Comparison of ENCODE assay signal across 8 cellular contexts in genomic region chr14:91124406-91125270, GRCh38. TPM values are rescaled to one million over a fixed set of nuclear protein-coding genes. Genes with fewer than 3 reads are reported as not detected.
A peak's percentile ranks its signal among the peaks of the same experiment; 100 is the strongest.
DNase-seq lines count a peak whose midpoint lies in the region; ATAC-seq and TF ChIP-seq lines count a peak whose summit lies in the region.
"Not testable (repeated sequence)": the region's sequence is repeated elsewhere in the genome, so short reads cannot be mapped to it uniquely, and the experiment has no call there.

No MANE protein-coding gene starts in this region.

- not testable (repeated sequence) for H3K36me3 ChIP-seq in RWPE2 (ENCODE audit: low read depth); colonic mucosa; prostate gland; suprapubic skin
- H3K36me3 ChIP-seq in heart left ventricle, result peaks cover 0 to 52% (median 18%) of the 10 kb centered on the region in 9 donors

- TF ChIP-seq POLR2A in heart left ventricle (IDR thresholded peaks at IDR 0.05); prostate gland (IDR thresholded peaks at IDR 0.05); suprapubic skin (IDR thresholded peaks at IDR 0.05): not testable (repeated sequence)

- peaks cover 68% of the 10 kb centered on the region for H3K4me1 Mint-ChIP-seq in CD14-positive monocyte
- peaks cover 36% of the 10 kb centered on the region for H3K4me1 Mint-ChIP-seq in activated T-helper 2 cell treated with anti-CD3 and anti-CD28 coated beads, Interferon-gamma antibody, Interleukin-2, Interleukin-4, amounts not matched to agents 10 μg/mL and 5 μg/mL and 100 μg/mL, durations not matched to agents 14 hours and 24 hours and 36 hours (ENCODE audit: low read depth)
- H3K4me1 Mint-ChIP-seq in memory B cell, result peaks cover 36% of the 10 kb centered on the region

- not testable (repeated sequence) for H3K4me3 ChIP-seq in RWPE2 (ENCODE audit: severe bottlenecking); colonic mucosa; prostate gland; suprapubic skin
- H3K4me3 ChIP-seq in heart left ventricle, result peak overlapping the region in 2 of 12 donors; percentile 0 to 24

- not testable (repeated sequence) for H3K9me3 ChIP-seq in RWPE2 (ENCODE audit: severe bottlenecking); colonic mucosa; heart left ventricle; prostate gland; suprapubic skin

- peak overlapping the region; percentile 71 for H3K27ac ChIP-seq in RWPE2 (ENCODE audit: poor library complexity, severe bottlenecking)
- peak overlapping the region; percentile 64 for H3K27ac ChIP-seq in colonic mucosa
- peak overlapping the region; percentile 52 to 84 (median 64) for H3K27ac ChIP-seq in heart left ventricle
- H3K27ac ChIP-seq in prostate gland, result peak overlapping the region; percentile 74 to 80
- H3K27ac ChIP-seq in suprapubic skin, result peak overlapping the region; percentile 66

- not testable (repeated sequence) for DNase-seq in CD14-positive monocyte (ENCODE audit: low spot score); RWPE2 (ENCODE audit: low spot score); activated T-helper 2 cell treated with anti-CD3 and anti-CD28 coated beads, Interferon-gamma antibody, Interleukin-2, Interleukin-4, amounts not matched to agents 10 μg/mL and 5 μg/mL and 100 μg/mL, durations not matched to agents 14 hours and 24 hours and 36 hours (ENCODE audit: low spot score); colonic mucosa; memory B cell (ENCODE audit: low spot score in 2 of 2); suprapubic skin (ENCODE audit: low spot score in 2 of 2)
- DNase-seq in heart left ventricle (peak in 1 of 5 donors; percentile 6), prostate gland (ENCODE audit: low spot score) (peak; percentile 36)

- TF ChIP-seq CTCF in CD14-positive monocyte (IDR thresholded peaks at IDR 0.05); RWPE2 (IDR thresholded peaks at IDR 0.05; ENCODE audit: poor library complexity, severe bottlenecking); colonic mucosa (IDR thresholded peaks at IDR 0.05); heart left ventricle (IDR thresholded peaks at IDR 0.05); prostate gland (IDR thresholded peaks at IDR 0.05); suprapubic skin (IDR thresholded peaks at IDR 0.05): not testable (repeated sequence)

- H3K27me3 ChIP-seq in RWPE2 (ENCODE audit: insufficient read depth, poor library complexity, severe bottlenecking); colonic mucosa; heart left ventricle; prostate gland (replicated peaks; ENCODE audit: insufficient read depth); suprapubic skin: not testable (repeated sequence)

- H3K4me3 Mint-ChIP-seq in CD14-positive monocyte; activated T-helper 2 cell treated with anti-CD3 and anti-CD28 coated beads, Interferon-gamma antibody, Interleukin-2, Interleukin-4, amounts not matched to agents 10 μg/mL and 5 μg/mL and 100 μg/mL, durations not matched to agents 14 hours and 24 hours and 36 hours (ENCODE audit: low read depth): not testable (repeated sequence)
- H3K4me3 Mint-ChIP-seq in memory B cell, result peak overlapping the region; percentile 18

- H3K36me3 Mint-ChIP-seq in CD14-positive monocyte (peaks cover 36 to 55% of the 10 kb centered on the region in 2 donors), memory B cell (peaks cover 35% of the 10 kb centered on the region)
- H3K36me3 Mint-ChIP-seq in activated T-helper 2 cell treated with anti-CD3 and anti-CD28 coated beads, Interferon-gamma antibody, Interleukin-2, Interleukin-4, amounts not matched to agents 10 μg/mL and 5 μg/mL and 100 μg/mL, durations not matched to agents 14 hours and 24 hours and 36 hours (ENCODE audit: low read depth), result peaks cover 75% of the 10 kb centered on the region

- ATAC-seq in RWPE2 (ENCODE audit: low read depth); heart left ventricle: not testable (repeated sequence)
- ATAC-seq in memory B cell (ENCODE audit: low read depth), result peak; percentile 49

- H3K9me3 Mint-ChIP-seq in CD14-positive monocyte; activated T-helper 2 cell treated with anti-CD3 and anti-CD28 coated beads, Interferon-gamma antibody, Interleukin-2, Interleukin-4, amounts not matched to agents 10 μg/mL and 5 μg/mL and 100 μg/mL, durations not matched to agents 14 hours and 24 hours and 36 hours; memory B cell: not testable (repeated sequence)

- H3K9ac ChIP-seq in colonic mucosa (ENCODE audit: low read depth in 2 of 2, low read length in 2 of 2), result not testable (repeated sequence)

- TF ChIP-seq EP300 in suprapubic skin (IDR thresholded peaks at IDR 0.05), result not testable (repeated sequence)

- H3K27ac Mint-ChIP-seq in CD14-positive monocyte (peak overlapping the region; percentile 66 to 85 (median 71)), memory B cell (peak overlapping the region; percentile 82)
- peak overlapping the region; percentile 42 for H3K27ac Mint-ChIP-seq in activated T-helper 2 cell treated with anti-CD3 and anti-CD28 coated beads, Interferon-gamma antibody, Interleukin-2, Interleukin-4, amounts not matched to agents 10 μg/mL and 5 μg/mL and 100 μg/mL, durations not matched to agents 14 hours and 24 hours and 36 hours

- H3K4me1 ChIP-seq in RWPE2 (ENCODE audit: insufficient read depth, poor library complexity, severe bottlenecking) (peaks cover 19% of the 10 kb centered on the region), heart left ventricle (peaks cover 0 to 75% (median 47%) of the 10 kb centered on the region in 12 donors), suprapubic skin (peaks cover 37% of the 10 kb centered on the region)
- H3K4me1 ChIP-seq in colonic mucosa; prostate gland (replicated peaks): not testable (repeated sequence)

- intact Hi-C loops in CD14-positive monocyte (cut with micrococcal nuclease); activated T-helper 2 cell treated with anti-CD3 and anti-CD28 coated beads, Interferon-gamma antibody, Interleukin-2, Interleukin-4, amounts not matched to agents 10 μg/mL and 5 μg/mL and 100 μg/mL, durations not matched to agents 14 hours and 24 hours and 36 hours (cut with micrococcal nuclease); colonic mucosa (cut with DNase I); heart left ventricle (cut with DNase I); prostate gland (cut with DNase I): not testable (repeated sequence)

- 52 to 68% (median 67%) methylated on average over 5 of the region's 5 CpGs for WGBS in heart left ventricle, 4 donors
- WGBS in prostate gland, result 47% methylated on average over 5 of the region's 5 CpGs
- WGBS in suprapubic skin, result 50% methylated on average over 5 of the region's 5 CpGs

- H3K27me3 Mint-ChIP-seq in CD14-positive monocyte (ENCODE audit: low read depth in 3 of 3); activated T-helper 2 cell treated with anti-CD3 and anti-CD28 coated beads, Interferon-gamma antibody, Interleukin-2, Interleukin-4, amounts not matched to agents 10 μg/mL and 5 μg/mL and 100 μg/mL, durations not matched to agents 14 hours and 24 hours and 36 hours (ENCODE audit: low read depth); memory B cell: not testable (repeated sequence)

RNA-seq across cellular contexts. Expression of gene DGLUCY, which starts 10.8 kb away (rescaled TPM):
- polyA plus RNA-seq in CD14-positive monocyte, result 10 to 100 TPM; 54.9 to 66.0 TPM
- 48.5 and 52.1 TPM in 2 replicates for total RNA-seq in activated T-helper 2 cell treated with anti-CD3 and anti-CD28 coated beads, Interferon-gamma antibody, Interleukin-2, Interleukin-4, amounts not matched to agents 10 μg/mL and 5 μg/mL and 100 μg/mL, durations not matched to agents 14 hours and 24 hours and 36 hours
- 100 to 1,000 TPM in 1 of 2 donors, 10 to 100 TPM in 1; 67.3 to 105 TPM for total RNA-seq in colonic mucosa
- total RNA-seq in heart left ventricle, result 100 to 1,000 TPM; 120 to 234 (median 184) TPM
- 100 to 1,000 TPM in 1 of 2 donors, 10 to 100 TPM in 1; 53.7 to 128 TPM for polyA plus RNA-seq in heart left ventricle
- total RNA-seq in prostate gland, result 100 to 1,000 TPM in 1 of 2 donors, 10 to 100 TPM in 1; 88.0 to 148 TPM
- 10 to 100 TPM; 54.0 to 94.9 (median 69.3) TPM for total RNA-seq in suprapubic skin
